22 cellular contexts compared by ENCODE assay signal in genomic region chr4:66555301-66555700, GRCh38.
DNase-seq lines count a peak whose midpoint lies in the region; ATAC-seq, FAIRE-seq and TF ChIP-seq lines count a peak whose summit lies in the region.
"Had no signal": no experiment of that assay in that cellular context is flagged by ENCODE, and none has a peak within 500 bp of the region (broad histone marks: within the 10 kb centered on the region; RNA-seq: fewer than 3 reads in every experiment).

No MANE protein-coding gene starts in this region.

- no peaks in the 10 kb centered on the region for H3K27me3 Mint-ChIP-seq in stimulated activated naive B cell treated with anti-CD40 and anti-IgM and Interleukin-4, amounts not matched to agents 10 μg/mL and 1 μg/mL and 100 μg/mL, for 72 hours
- H3K27me3 Mint-ChIP-seq: activated naive CD8-positive, alpha-beta T cell treated with anti-CD3 and anti-CD28 coated beads, Interleukin-2, amount 10 ng/mL, durations not matched to agents 7 days and 5 days; CD4-positive, alpha-beta T cell; stimulated activated naive CD8-positive, alpha-beta T cell treated with anti-CD3 and anti-CD28 coated beads, Interleukin-15, Interleukin-2, amounts not matched to agents 100 ng/mL and 50 ng/mL, for 24 hours had no signal

- peaks cover 3 to 7% of the 10 kb centered on the region in 2 donors for H3K9me3 Mint-ChIP-seq in stimulated activated naive B cell treated with anti-CD40 and anti-IgM and Interleukin-4, amounts not matched to agents 10 μg/mL and 1 μg/mL and 100 μg/mL, for 72 hours

- TF ChIP-seq CTCF in RWPE1 (conservative IDR thresholded peaks at IDR 0.05; ENCODE audit: low read depth), result no peak
- no peak for TF ChIP-seq CTCF in choroid plexus epithelial cell (conservative IDR thresholded peaks at IDR 0.05; ENCODE audit: low read depth, low read length)
- TF ChIP-seq CTCF in D721Med (IDR thresholded peaks at IDR 0.05; ENCODE audit: insufficient read depth, missing control alignments), result no peak

- H3K4me3 Mint-ChIP-seq in stimulated activated naive B cell treated with anti-CD40 and anti-IgM and Interleukin-4, amounts not matched to agents 10 μg/mL and 1 μg/mL and 100 μg/mL, for 72 hours, result no peak overlapping the region
- H3K4me3 Mint-ChIP-seq: activated naive CD8-positive, alpha-beta T cell treated with anti-CD3 and anti-CD28 coated beads, Interleukin-2, amount 10 ng/mL, durations not matched to agents 7 days and 5 days; CD4-positive, alpha-beta T cell; neural crest cell; stimulated activated naive CD8-positive, alpha-beta T cell treated with anti-CD3 and anti-CD28 coated beads, Interleukin-15, Interleukin-2, amounts not matched to agents 100 ng/mL and 50 ng/mL, for 24 hours had no signal

- FAIRE-seq in D721Med (lab: Jason Lieb, UNC), result no peak

- CTCF ChIA-PET in RWPE1 (lab: Yijun Ruan, JAX), result no interaction called here

- DNase-seq in ELR (ENCODE audit: low read depth) (peak; percentile 83), RWPE1 (ENCODE audit: low spot score) (peak; percentile 36), choroid plexus epithelial cell (ENCODE audit: low read depth) (peak; percentile 82), non-pigmented ciliary epithelial cell (ENCODE audit: low read depth) (peak; percentile 49), D721Med (ENCODE audit: insufficient read length, low spot score) (no peak), epidermal melanocyte (ENCODE audit: insufficient read length, low spot score) (no peak)
- no peak for DNase-seq in stimulated activated naive B cell treated with anti-CD40 and anti-IgM and Interleukin-4, amounts not matched to agents 10 μg/mL and 1 μg/mL and 100 μg/mL, for 72 hours
- DNase-seq: activated naive CD8-positive, alpha-beta T cell treated with anti-CD3 and anti-CD28 coated beads, Interleukin-2, amount 10 ng/mL, durations not matched to agents 7 days and 5 days; caudate nucleus; CD4-positive, alpha-beta T cell; glutamatergic neuron; H7; left lung; NCI-H1105 treated with DMSO at 0.1 percent for 48 hours; NCI-H524; stimulated activated CD4-positive, alpha-beta T cell treated with anti-CD3 and anti-CD28 coated beads, Interleukin-4, amount 100 ng/mL, for 1 hour; tibial artery had no signal

- no peak overlapping the region for H3K27ac Mint-ChIP-seq in stimulated activated naive B cell treated with anti-CD40 and anti-IgM and Interleukin-4, amounts not matched to agents 10 μg/mL and 1 μg/mL and 100 μg/mL, for 72 hours
- H3K27ac Mint-ChIP-seq: activated naive CD8-positive, alpha-beta T cell treated with anti-CD3 and anti-CD28 coated beads, Interleukin-2, amount 10 ng/mL, durations not matched to agents 7 days and 5 days; CD4-positive, alpha-beta T cell; stimulated activated naive CD8-positive, alpha-beta T cell treated with anti-CD3 and anti-CD28 coated beads, Interleukin-15, Interleukin-2, amounts not matched to agents 100 ng/mL and 50 ng/mL, for 24 hours had no signal

- no peaks in the 10 kb centered on the region for H3K4me1 Mint-ChIP-seq in stimulated activated naive B cell treated with anti-CD40 and anti-IgM and Interleukin-4, amounts not matched to agents 10 μg/mL and 1 μg/mL and 100 μg/mL, for 72 hours
- H3K4me1 Mint-ChIP-seq: activated naive CD8-positive, alpha-beta T cell treated with anti-CD3 and anti-CD28 coated beads, Interleukin-2, amount 10 ng/mL, durations not matched to agents 7 days and 5 days; neural crest cell had no signal

- H3K36me3 Mint-ChIP-seq in stimulated activated naive B cell treated with anti-CD40 and anti-IgM and Interleukin-4, amounts not matched to agents 10 μg/mL and 1 μg/mL and 100 μg/mL, for 72 hours, result no peaks in the 10 kb centered on the region
- H3K36me3 Mint-ChIP-seq: activated naive CD8-positive, alpha-beta T cell treated with anti-CD3 and anti-CD28 coated beads, Interleukin-2, amount 10 ng/mL, durations not matched to agents 7 days and 5 days had no signal

- POLR2A ChIA-PET in RWPE1 (lab: Yijun Ruan, JAX; ENCODE audit: low non-redundant PET), result no interaction called here

- ATAC-seq in stimulated activated naive B cell treated with anti-CD40 and anti-IgM and Interleukin-4, amounts not matched to agents 10 μg/mL and 1 μg/mL and 100 μg/mL, for 72 hours (replicated peaks), result no peak
- ATAC-seq in GM21367 (IDR thresholded peaks at IDR 0.05; ENCODE audit: unreplicated experiment), result no peak
- ATAC-seq: esophagus mucosa, left lung had no signal

- H3K4me3 ChIP-seq in choroid plexus epithelial cell (ENCODE audit: low read depth, low read length), result no peak overlapping the region
- H3K4me3 ChIP-seq: left lung, prostate gland, tibial artery had no signal

- H3K27ac ChIP-seq in RWPE1, result no peak overlapping the region
- H3K27ac ChIP-seq: left lung, prostate gland, tibial artery had no signal

Comparison
In these comparisons a context has a peak if more than half of its experiments do, and no peak if none do; other contexts are left out.
1. DNase-seq: peak in ELR (single experiment), RWPE1 (single experiment), choroid plexus epithelial cell (single experiment) and non-pigmented ciliary epithelial cell (single experiment); none in D721Med (single experiment), stimulated activated naive B cell treated with anti-CD40 and anti-IgM and Interleukin-4, amounts not matched to agents 10 μg/mL and 1 μg/mL and 100 μg/mL, for 72 hours (single experiment) and epidermal melanocyte (single experiment).